ENCODE assay signal across 13 cellular contexts in the genomic region with DNA sequence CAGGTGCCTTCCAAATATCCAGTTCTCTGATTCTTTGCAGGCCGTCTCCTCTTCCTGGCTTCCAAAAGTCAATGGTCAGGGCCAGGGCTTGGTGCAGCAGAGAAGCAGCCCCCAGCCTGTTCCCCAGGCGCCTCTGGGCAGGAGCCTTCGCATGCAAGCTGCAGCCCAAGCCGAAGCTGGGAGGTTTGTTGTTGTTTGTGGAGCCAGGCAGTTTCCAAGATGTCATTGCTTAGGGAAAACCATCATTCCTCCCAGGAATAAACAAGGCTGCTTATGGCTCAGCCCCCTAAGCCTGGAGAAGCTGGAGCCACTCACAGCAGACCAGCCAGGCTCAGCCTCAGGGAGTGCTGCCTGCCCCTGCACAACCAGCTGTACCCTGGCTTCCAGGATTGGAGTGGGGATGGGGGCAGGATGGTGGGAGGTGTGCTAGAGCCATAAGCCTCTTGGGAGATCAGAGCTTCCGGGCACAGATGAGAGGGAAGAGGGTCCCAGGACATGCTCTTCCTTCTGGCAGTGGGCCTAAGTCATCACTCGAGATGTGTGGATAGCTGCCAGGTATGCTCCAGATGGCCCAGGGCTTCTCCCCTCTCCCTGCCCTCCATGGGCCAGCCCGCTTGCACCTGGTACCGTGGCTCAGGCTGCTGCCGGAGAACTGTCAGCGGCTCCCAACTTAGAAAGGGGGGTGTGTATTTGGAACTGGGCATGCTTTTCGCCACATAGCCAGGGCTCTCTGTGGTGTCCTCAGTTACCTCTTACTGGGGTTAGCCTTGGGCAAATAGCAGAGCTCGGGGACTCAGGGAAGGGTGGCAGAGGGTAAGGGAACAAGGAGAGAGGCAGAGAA.
DNase-seq lines count a peak whose midpoint lies in the region; ATAC-seq and TF ChIP-seq lines count a peak whose summit lies in the region.
"Had no signal": no experiment of that assay in that cellular context is flagged by ENCODE, and none has a peak within 500 bp of the region (broad histone marks: within the 10 kb centered on the region; RNA-seq: fewer than 3 reads in every experiment).

No MANE protein-coding gene starts in this region.

- H3K79me2 ChIP-seq in fibroblast of lung (ENCODE audit: control insufficient read depth, insufficient read depth, low read length): no peaks in the 10 kb centered on the region

- H3K36me3 ChIP-seq in fibroblast of lung (ENCODE audit: control insufficient read depth, insufficient read depth, low read length): no peaks in the 10 kb centered on the region
- no peaks in the 10 kb centered on the region for H3K36me3 ChIP-seq in psoas muscle (ENCODE audit: insufficient read depth in 1 of 2, low read depth in 1 of 2)

- peaks cover 4% of the 10 kb centered on the region for H3K36me3 Mint-ChIP-seq in progenitor cell of endocrine pancreas (ENCODE audit: insufficient read depth)

- H3K9ac ChIP-seq in fibroblast of lung (ENCODE audit: insufficient read depth, low read length): no peak overlapping the region

- H3K27ac ChIP-seq in fibroblast of lung (ENCODE audit: insufficient read depth, low read length): no peak overlapping the region
- peak overlapping the region; percentile 80 for H3K27ac ChIP-seq in psoas muscle

- no peak overlapping the region for H3K4me3 Mint-ChIP-seq in progenitor cell of endocrine pancreas (ENCODE audit: low read depth)

- H4K20me1 ChIP-seq in fibroblast of lung (ENCODE audit: control insufficient read depth, extremely low read depth, insufficient read depth, low read length): no peaks in the 10 kb centered on the region

- intact Hi-C loops in psoas muscle (cut with DNase I): loop anchor here in 1 of 2 donors (5.0 kb wide), 1 partner anchor 106 kb away; a partner anchor contains a TSS

- in situ Hi-C loops in G401 (cut with HindIII; ENCODE audit: low sequenced_read_pairs): no loop called here

- WGBS in psoas muscle, 3 donors: 28 to 39% (median 29%) methylated on average over 11 to 12 of the region's 12 CpGs

- H2AFZ ChIP-seq in fibroblast of lung (ENCODE audit: low read length): no peak overlapping the region

- ATAC-seq in psoas muscle: peak; percentile 78 to 91 (median 84)
- ATAC-seq in GM21515 (IDR thresholded peaks at IDR 0.05; ENCODE audit: unreplicated experiment): no peak
- ATAC-seq: HepG2 had no signal

- H3K27ac Mint-ChIP-seq in progenitor cell of endocrine pancreas: no peak overlapping the region

- H3K4me1 Mint-ChIP-seq in progenitor cell of endocrine pancreas (ENCODE audit: low read depth): peaks cover 12% of the 10 kb centered on the region

- H3K4me3 ChIP-seq in fibroblast of lung (replicated peaks in 1 of 4; ENCODE audit: control extremely low read depth in 1 of 4, insufficient read depth in 1 of 4, low read depth in 3 of 4, low read length in 4 of 4) (no peak overlapping the region), psoas muscle (no peak overlapping the region)

- no peaks in the 10 kb centered on the region for H3K9me3 Mint-ChIP-seq in progenitor cell of endocrine pancreas (ENCODE audit: low read depth)

- DNase-seq in G401 (ENCODE audit: low spot score) (peak; percentile 69), NCI-H524 treated with DMSO at 0.1 percent for 48 hours (lab: John Stamatoyannopoulos, UW) (peak; percentile 99), fibroblast of lung (ENCODE audit: low read depth in 2 of 2) (peak in 1 of 2 donors; percentile 45), psoas muscle (peak; percentile 66 to 83), putamen (ENCODE audit: low spot score) (no peak), progenitor cell of endocrine pancreas (ENCODE audit: low spot score, unreplicated experiment) (no peak)
- no peak for DNase-seq in activated CD4-positive, alpha-beta T cell treated with anti-CD3 and anti-CD28 coated beads for 4 hours
- DNase-seq: activated CD4-positive, alpha-beta T cell treated with anti-CD3 and anti-CD28 coated beads for 1 hour; amniotic stem cell; mammary epithelial cell; stimulated activated CD4-positive, alpha-beta T cell treated with anti-CD3 and anti-CD28 coated beads, Interleukin-4, amount 100 ng/mL, for 24 hours had no signal

- no peaks in the 10 kb centered on the region for H3K9me3 ChIP-seq in fibroblast of lung (ENCODE audit: control insufficient read depth, insufficient read depth, low read depth, low read length)
- no peaks in the 10 kb centered on the region for H3K9me3 ChIP-seq in psoas muscle

- H3K27me3 ChIP-seq in fibroblast of lung (ENCODE audit: control insufficient read depth, insufficient read depth, low read length) (no peaks in the 10 kb centered on the region), psoas muscle (ENCODE audit: insufficient read depth in 3 of 3, low read length in 2 of 3) (no peaks in the 10 kb centered on the region)

- H3K27me3 Mint-ChIP-seq in progenitor cell of endocrine pancreas: peaks cover 3% of the 10 kb centered on the region

- H3K4me1 ChIP-seq in fibroblast of lung (ENCODE audit: control insufficient read depth, extremely low read depth, insufficient read depth, low read length) (peaks cover 24% of the 10 kb centered on the region), psoas muscle (peaks cover 73% of the 10 kb centered on the region)

- TF ChIP-seq CTCF in fibroblast of lung (conservative IDR thresholded peaks at IDR 0.05 in 1 of 2, IDR thresholded peaks at IDR 0.05 in 1 of 2; ENCODE audit: low read depth in 1 of 2, low read length in 2 of 2) (no peak), psoas muscle (IDR thresholded peaks at IDR 0.05) (no peak), progenitor cell of endocrine pancreas (IDR thresholded peaks at IDR 0.05; ENCODE audit: unreplicated experiment) (no peak)

- H3K4me2 ChIP-seq in fibroblast of lung (ENCODE audit: extremely low read depth, insufficient read depth, low read length): peak overlapping the region; percentile 38

Comparison
In these comparisons a context has a peak if more than half of its experiments do, and no peak if none do; other contexts are left out.
1. DNase-seq: peak in G401 (single experiment), NCI-H524 treated with DMSO at 0.1 percent for 48 hours (single experiment) and psoas muscle (2 of 2); none in putamen (single experiment), activated CD4-positive, alpha-beta T cell treated with anti-CD3 and anti-CD28 coated beads for 4 hours (0 of 2) and progenitor cell of endocrine pancreas (single experiment).